31 cellular contexts compared by ENCODE assay signal in the genomic region with DNA sequence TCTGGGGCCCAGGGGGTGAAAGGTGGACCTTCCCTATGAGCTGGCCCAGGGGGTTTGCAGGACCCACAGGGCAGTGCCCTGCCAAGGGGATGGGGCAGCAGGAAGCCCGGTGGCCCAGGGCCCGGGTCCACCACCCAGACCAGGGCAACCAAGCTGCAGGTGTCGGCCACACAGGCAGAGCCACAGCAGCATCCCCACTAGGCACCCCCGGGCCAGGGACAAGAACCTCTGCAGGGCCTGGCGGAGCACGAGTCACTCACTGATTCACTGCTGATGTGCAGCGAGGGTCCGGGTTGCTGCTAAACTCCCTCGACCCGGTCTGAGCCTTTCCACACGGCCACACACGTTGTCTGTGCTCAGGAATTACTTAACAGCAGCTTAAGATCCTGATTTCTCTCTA. TPM values are rescaled to one million over a fixed set of nuclear protein-coding genes. Genes with fewer than 3 reads are reported as not detected.
DNase-seq lines count a peak whose midpoint lies in the region; ATAC-seq and TF ChIP-seq lines count a peak whose summit lies in the region.
"Had no signal": no experiment of that assay in that cellular context is flagged by ENCODE, and none has a peak within 500 bp of the region (broad histone marks: within the 10 kb centered on the region; RNA-seq: fewer than 3 reads in every experiment).

No MANE protein-coding gene starts in this region.

- H3K18ac ChIP-seq in neuronal stem cell (ENCODE audit: low read length), result no peak overlapping the region

- no peak overlapping the region for H2AK5ac ChIP-seq in neuronal stem cell (ENCODE audit: low read depth, low read length)

- H2BK120ac ChIP-seq in neuronal stem cell (ENCODE audit: low read depth, low read length), result no peak overlapping the region

- intact Hi-C loops in activated T-helper 1 cell treated with anti-CD3 and anti-CD28 coated beads, Interleukin-12 subunit alpha, Interleukin-12 subunit beta, Interleukin-2, Interleukin-4 antibody, amounts not matched to agents 30 ng/mL and 10 ng/mL and 1 ng/mL, durations not matched to agents 14 hours and 24 hours and 36 hours (cut with micrococcal nuclease), result no loop called here

- WGBS in neuronal stem cell (ENCODE audit: extremely low coverage in 2 of 2, insufficient read length in 2 of 2, insufficient replicate concordance in 1 of 2), 2 donors, result no CpG with 5 or more reads among the region's 12 CpGs

- no peak for TF ChIP-seq CTCF in HFFc6 (IDR thresholded peaks at IDR 0.05)

- H3K23ac ChIP-seq in neuronal stem cell (ENCODE audit: low read depth, low read length, poor library complexity), result no peak overlapping the region

- peaks cover 71 to 92% (median 86%) of the 10 kb centered on the region in 10 experiments for H3K4me1 ChIP-seq in BLaER1 treated with 17β-estradiol and CSF1 and Interleukin-3, amounts not matched to agents 10 nM and 100 nM
- H3K4me1 ChIP-seq in neuronal stem cell (ENCODE audit: control insufficient read depth in 2 of 2, insufficient read depth in 1 of 2, low read depth in 1 of 2, low read length in 2 of 2), result no peaks in the 10 kb centered on the region
- H3K4me1 ChIP-seq: Caco-2 had no signal

- peaks cover 61% of the 10 kb centered on the region for H3K79me1 ChIP-seq in neuronal stem cell (ENCODE audit: low read depth, low read length)

- H3K14ac ChIP-seq in neuronal stem cell (ENCODE audit: low read length), result no peak overlapping the region

- no peak overlapping the region for H2BK15ac ChIP-seq in neuronal stem cell (ENCODE audit: low read length)

- no peak overlapping the region for H3K4ac ChIP-seq in neuronal stem cell (ENCODE audit: low read length)

- no peaks in the 10 kb centered on the region for H3K27me3 Mint-ChIP-seq in HFFc6 (ENCODE audit: insufficient read depth)
- no peaks in the 10 kb centered on the region for H3K27me3 Mint-ChIP-seq in effector memory CD8-positive, alpha-beta T cell
- H3K27me3 Mint-ChIP-seq in activated T-helper 1 cell treated with anti-CD3 and anti-CD28 coated beads, Interleukin-12 subunit alpha, Interleukin-12 subunit beta, Interleukin-2, Interleukin-4 antibody, amounts not matched to agents 30 ng/mL and 10 ng/mL and 1 ng/mL, durations not matched to agents 14 hours and 24 hours and 36 hours (ENCODE audit: insufficient read depth), result no peaks in the 10 kb centered on the region
- H3K27me3 Mint-ChIP-seq in activated naive CD8-positive, alpha-beta T cell treated with anti-CD3 and anti-CD28 coated beads, Interleukin-2, amount 50 U/mL, for 24 hours, result no peaks in the 10 kb centered on the region
- H3K27me3 Mint-ChIP-seq: activated CD4-positive, alpha-beta T cell treated with anti-CD3 and anti-CD28 coated beads, Interleukin-2, amount 10 ng/mL, durations not matched to agents 7 days and 5 days had no signal

- H3K27ac ChIP-seq in BLaER1 treated with 17β-estradiol and CSF1 and Interleukin-3, amounts not matched to agents 10 nM and 100 nM, result peak overlapping the region in 1 of 11 experiments; percentile 25; a peak in 1 of 22 replicates
- H3K27ac ChIP-seq in neuronal stem cell (replicated peaks; ENCODE audit: low read length), result no peak overlapping the region
- H3K27ac ChIP-seq: hepatocyte, neutrophil, thoracic aorta had no signal

- peak overlapping the region; percentile 38; the same call in 1 of the 2 replicates for H3K27ac Mint-ChIP-seq in HFFc6
- H3K27ac Mint-ChIP-seq in effector memory CD8-positive, alpha-beta T cell, result peak overlapping the region; percentile 73 to 92
- no peak overlapping the region for H3K27ac Mint-ChIP-seq in activated T-helper 1 cell treated with anti-CD3 and anti-CD28 coated beads, Interleukin-12 subunit alpha, Interleukin-12 subunit beta, Interleukin-2, Interleukin-4 antibody, amounts not matched to agents 30 ng/mL and 10 ng/mL and 1 ng/mL, durations not matched to agents 14 hours and 24 hours and 36 hours
- H3K27ac Mint-ChIP-seq in activated naive CD8-positive, alpha-beta T cell treated with anti-CD3 and anti-CD28 coated beads, Interleukin-2, amount 50 U/mL, for 24 hours, result no peak overlapping the region
- H3K27ac Mint-ChIP-seq: activated CD4-positive, alpha-beta T cell treated with anti-CD3 and anti-CD28 coated beads, Interleukin-2, amount 10 ng/mL, durations not matched to agents 7 days and 5 days; activated naive CD4-positive, alpha-beta T cell treated with anti-CD3 and anti-CD28 coated beads for 36 hours; activated T-cell treated with anti-CD3 and anti-CD28 coated beads, Interleukin-2, amount 50 U/mL, for 72 hours had no signal

- peaks cover 8 to 64% (median 26%) of the 10 kb centered on the region in 11 experiments for H3K36me3 ChIP-seq in BLaER1 treated with 17β-estradiol and CSF1 and Interleukin-3, amounts not matched to agents 10 nM and 100 nM
- H3K36me3 ChIP-seq in neuronal stem cell (replicated peaks in 1 of 2; ENCODE audit: control insufficient read depth in 2 of 2, insufficient read depth in 2 of 2, low read length in 2 of 2), result peaks cover 11 to 81% of the 10 kb centered on the region in 2 donors

- no peak overlapping the region for H3K4me3 ChIP-seq in BLaER1 treated with 17β-estradiol and CSF1 and Interleukin-3, amounts not matched to agents 10 nM and 100 nM
- no peak overlapping the region for H3K4me3 ChIP-seq in neuronal stem cell (ENCODE audit: low read length in 2 of 2)
- H3K4me3 ChIP-seq: hepatocyte, thoracic aorta had no signal

- H2AFZ ChIP-seq in neuronal stem cell (ENCODE audit: low read length), result no peak overlapping the region
- H2AFZ ChIP-seq: hepatocyte had no signal

- no peak overlapping the region for H4K8ac ChIP-seq in neuronal stem cell (ENCODE audit: low read depth, low read length)

- DNase-seq in HFFc6 (no peak), neuronal stem cell (ENCODE audit: low spot score) (no peak), NCI-H510A (lab: John Stamatoyannopoulos, UW) (no peak)
- DNase-seq in effector memory CD8-positive, alpha-beta T cell, result no peak
- no peak for DNase-seq in activated T-helper 1 cell treated with anti-CD3 and anti-CD28 coated beads, Interleukin-12 subunit alpha, Interleukin-12 subunit beta, Interleukin-2, Interleukin-4 antibody, amounts not matched to agents 30 ng/mL and 10 ng/mL and 1 ng/mL, durations not matched to agents 14 hours and 24 hours and 36 hours (ENCODE audit: low spot score)
- no peak for DNase-seq in activated naive CD8-positive, alpha-beta T cell treated with anti-CD3 and anti-CD28 coated beads, Interleukin-2, amount 50 U/mL, for 24 hours
- DNase-seq: activated CD4-positive, alpha-beta T cell treated with anti-CD3 and anti-CD28 coated beads, Interleukin-2, amount 10 ng/mL, durations not matched to agents 7 days and 5 days; activated naive CD4-positive, alpha-beta T cell treated with anti-CD3 and anti-CD28 coated beads for 36 hours; activated T-cell treated with anti-CD3 and anti-CD28 coated beads, Interleukin-2, amount 50 U/mL, for 72 hours; amygdala; C1 segment of cervical spinal cord; Caco-2; effector CD8-positive, alpha-beta T cell; erythroblast; left cardiac atrium; mammary epithelial cell; NCI-H1105; NCI-H1930; NCI-H526; NK-92 treated with Interleukin-12 subunit alpha and Interleukin-12 subunit beta, amount 100 ng/mL, for 24 hours; SHP77; stimulated activated naive CD8-positive, alpha-beta T cell treated with anti-CD3 and anti-CD28 coated beads, Interleukin-15, Interleukin-2, amounts not matched to agents 100 U/mL and 50 U/mL, for 24 hours; T-helper 9 cell had no signal

- no peaks in the 10 kb centered on the region for H3K9me3 ChIP-seq in BLaER1 treated with 17β-estradiol and CSF1 and Interleukin-3, amounts not matched to agents 10 nM and 100 nM (replicated peaks in 1 of 11)
- no peaks in the 10 kb centered on the region for H3K9me3 ChIP-seq in neuronal stem cell (replicated peaks in 1 of 2; ENCODE audit: control insufficient read depth in 2 of 2, insufficient read depth in 1 of 2, low read depth in 1 of 2, low read length in 2 of 2)
- H3K9me3 ChIP-seq: Caco-2, neutrophil, thoracic aorta had no signal

- no peak overlapping the region for H2BK12ac ChIP-seq in neuronal stem cell (ENCODE audit: low read length)

- peaks cover under 1% of the 10 kb centered on the region; the same call in 1 of the 2 replicates for H3K36me3 Mint-ChIP-seq in HFFc6 (ENCODE audit: low read depth)
- H3K36me3 Mint-ChIP-seq in effector memory CD8-positive, alpha-beta T cell (ENCODE audit: insufficient read depth), result peaks cover 38% of the 10 kb centered on the region
- H3K36me3 Mint-ChIP-seq in activated T-helper 1 cell treated with anti-CD3 and anti-CD28 coated beads, Interleukin-12 subunit alpha, Interleukin-12 subunit beta, Interleukin-2, Interleukin-4 antibody, amounts not matched to agents 30 ng/mL and 10 ng/mL and 1 ng/mL, durations not matched to agents 14 hours and 24 hours and 36 hours (ENCODE audit: low read depth), result peaks cover 6% of the 10 kb centered on the region
- H3K36me3 Mint-ChIP-seq in activated naive CD8-positive, alpha-beta T cell treated with anti-CD3 and anti-CD28 coated beads, Interleukin-2, amount 50 U/mL, for 24 hours (ENCODE audit: low read depth), result no peaks in the 10 kb centered on the region

- no peak overlapping the region for H2BK5ac ChIP-seq in neuronal stem cell (ENCODE audit: low read length)

- H3K4me1 Mint-ChIP-seq in HFFc6 (ENCODE audit: low read depth), result peaks cover 27% of the 10 kb centered on the region
- H3K4me1 Mint-ChIP-seq in effector memory CD8-positive, alpha-beta T cell (ENCODE audit: low read depth in 2 of 2), result peaks cover 25 to 45% of the 10 kb centered on the region in 2 donors
- H3K4me1 Mint-ChIP-seq in activated T-helper 1 cell treated with anti-CD3 and anti-CD28 coated beads, Interleukin-12 subunit alpha, Interleukin-12 subunit beta, Interleukin-2, Interleukin-4 antibody, amounts not matched to agents 30 ng/mL and 10 ng/mL and 1 ng/mL, durations not matched to agents 14 hours and 24 hours and 36 hours (ENCODE audit: low read depth), result peaks cover 12% of the 10 kb centered on the region
- H3K4me1 Mint-ChIP-seq in activated naive CD8-positive, alpha-beta T cell treated with anti-CD3 and anti-CD28 coated beads, Interleukin-2, amount 50 U/mL, for 24 hours, result peaks cover 49% of the 10 kb centered on the region

- peak overlapping the region in 8 of 11 experiments; percentile 1 to 65 (median 41); a peak in 10 of 22 replicates for H3K9ac ChIP-seq in BLaER1 treated with 17β-estradiol and CSF1 and Interleukin-3, amounts not matched to agents 10 nM and 100 nM
- peak overlapping the region; percentile 53 for H3K9ac ChIP-seq in neuronal stem cell (ENCODE audit: low read depth, low read length, poor library complexity)

- H3K9me3 Mint-ChIP-seq in HFFc6, result no peaks in the 10 kb centered on the region
- H3K9me3 Mint-ChIP-seq in effector memory CD8-positive, alpha-beta T cell, result no peaks in the 10 kb centered on the region
- no peaks in the 10 kb centered on the region for H3K9me3 Mint-ChIP-seq in activated T-helper 1 cell treated with anti-CD3 and anti-CD28 coated beads, Interleukin-12 subunit alpha, Interleukin-12 subunit beta, Interleukin-2, Interleukin-4 antibody, amounts not matched to agents 30 ng/mL and 10 ng/mL and 1 ng/mL, durations not matched to agents 14 hours and 24 hours and 36 hours
- no peaks in the 10 kb centered on the region for H3K9me3 Mint-ChIP-seq in activated naive CD8-positive, alpha-beta T cell treated with anti-CD3 and anti-CD28 coated beads, Interleukin-2, amount 50 U/mL, for 24 hours
- H3K9me3 Mint-ChIP-seq: activated CD4-positive, alpha-beta T cell treated with anti-CD3 and anti-CD28 coated beads, Interleukin-2, amount 10 ng/mL, durations not matched to agents 7 days and 5 days; activated naive CD4-positive, alpha-beta T cell treated with anti-CD3 and anti-CD28 coated beads for 36 hours; activated T-cell treated with anti-CD3 and anti-CD28 coated beads, Interleukin-2, amount 50 U/mL, for 72 hours had no signal

- H3K4me2 ChIP-seq in BLaER1 treated with 17β-estradiol and CSF1 and Interleukin-3, amounts not matched to agents 10 nM and 100 nM, result peak overlapping the region; percentile 24 to 97 (median 84); a peak in 21 of 22 replicates
- no peak overlapping the region for H3K4me2 ChIP-seq in neuronal stem cell (ENCODE audit: insufficient read depth, low read length, poor library complexity, severe bottlenecking)
- H3K4me2 ChIP-seq: hepatocyte had no signal

- no peak overlapping the region for H4K91ac ChIP-seq in neuronal stem cell (ENCODE audit: low read depth, low read length, poor library complexity)

- ATAC-seq in effector memory CD8-positive, alpha-beta T cell (replicated peaks), result no peak
- no peak for ATAC-seq in activated naive CD8-positive, alpha-beta T cell treated with anti-CD3 and anti-CD28 coated beads, Interleukin-2, amount 50 U/mL, for 24 hours
- ATAC-seq in GM21528 (IDR thresholded peaks at IDR 0.05; ENCODE audit: low FRiP score, unreplicated experiment), result no peak
- ATAC-seq: activated T-cell treated with anti-CD3 and anti-CD28 coated beads, Interleukin-2, amount 50 U/mL, for 72 hours; left cardiac atrium; stimulated activated naive CD8-positive, alpha-beta T cell treated with anti-CD3 and anti-CD28 coated beads, Interleukin-15, Interleukin-2, amounts not matched to agents 100 U/mL and 50 U/mL, for 24 hours had no signal

- no peaks in the 10 kb centered on the region for H3K27me3 ChIP-seq in BLaER1 treated with 17β-estradiol and CSF1 and Interleukin-3, amounts not matched to agents 10 nM and 100 nM
- H3K27me3 ChIP-seq in neuronal stem cell (ENCODE audit: control insufficient read depth in 3 of 3, insufficient read depth in 3 of 3, low read depth in 1 of 3, low read length in 3 of 3), result no peaks in the 10 kb centered on the region
- H3K27me3 ChIP-seq: hepatocyte, neutrophil had no signal

- peaks cover 100% of the 10 kb centered on the region in 11 experiments for H4K20me1 ChIP-seq in BLaER1 treated with 17β-estradiol and CSF1 and Interleukin-3, amounts not matched to agents 10 nM and 100 nM

- H3K4me3 Mint-ChIP-seq in HFFc6, result no peak overlapping the region
- H3K4me3 Mint-ChIP-seq in effector memory CD8-positive, alpha-beta T cell, result peak overlapping the region in 1 of 2 donors; percentile 33
- H3K4me3 Mint-ChIP-seq in activated T-helper 1 cell treated with anti-CD3 and anti-CD28 coated beads, Interleukin-12 subunit alpha, Interleukin-12 subunit beta, Interleukin-2, Interleukin-4 antibody, amounts not matched to agents 30 ng/mL and 10 ng/mL and 1 ng/mL, durations not matched to agents 14 hours and 24 hours and 36 hours, result no peak overlapping the region
- H3K4me3 Mint-ChIP-seq in activated naive CD8-positive, alpha-beta T cell treated with anti-CD3 and anti-CD28 coated beads, Interleukin-2, amount 50 U/mL, for 24 hours, result no peak overlapping the region
- H3K4me3 Mint-ChIP-seq: activated CD4-positive, alpha-beta T cell treated with anti-CD3 and anti-CD28 coated beads, Interleukin-2, amount 10 ng/mL, durations not matched to agents 7 days and 5 days; activated naive CD4-positive, alpha-beta T cell treated with anti-CD3 and anti-CD28 coated beads for 36 hours; activated T-cell treated with anti-CD3 and anti-CD28 coated beads, Interleukin-2, amount 50 U/mL, for 72 hours had no signal

RNA-seq across cellular contexts. Expression of a gene that starts 8.8 kb away (rescaled TPM):
- total RNA-seq in HFFc6 (2021; fragmentation: NEBNext Ultra II Directional; extraction: Animal tissue kit (Norgen Biotek cat#: 25700)), result 10 to 100 TPM; 43.9 to 56.8 (median 46.0) TPM
- 41.4 TPM for polyA plus RNA-seq in neuronal stem cell (2013, experiment 1 of 2)
- polyA plus RNA-seq in neuronal stem cell (2013, experiment 2 of 2), result 37.0 TPM
- 41.1 and 45.3 TPM in 2 replicates for total RNA-seq in activated T-helper 1 cell treated with anti-CD3 and anti-CD28 coated beads, Interleukin-12 subunit alpha, Interleukin-12 subunit beta, Interleukin-2, Interleukin-4 antibody, amounts not matched to agents 30 ng/mL and 10 ng/mL and 1 ng/mL, durations not matched to agents 14 hours and 24 hours and 36 hours

RNA-seq across cellular contexts. Expression of a gene that starts 14.5 kb away (rescaled TPM):
- total RNA-seq in HFFc6 (2021; fragmentation: NEBNext Ultra II Directional; extraction: Animal tissue kit (Norgen Biotek cat#: 25700)), result 10 to 100 TPM; 14.3 to 20.4 (median 17.0) TPM
- 3.9 TPM for polyA plus RNA-seq in neuronal stem cell (2013, experiment 1 of 2)
- 3.7 TPM for polyA plus RNA-seq in neuronal stem cell (2013, experiment 2 of 2)
- 20.6 and 21.6 TPM in 2 replicates for total RNA-seq in activated T-helper 1 cell treated with anti-CD3 and anti-CD28 coated beads, Interleukin-12 subunit alpha, Interleukin-12 subunit beta, Interleukin-2, Interleukin-4 antibody, amounts not matched to agents 30 ng/mL and 10 ng/mL and 1 ng/mL, durations not matched to agents 14 hours and 24 hours and 36 hours

RNA-seq across cellular contexts. Expression of a gene that starts 24.0 kb away (rescaled TPM):
- total RNA-seq in HFFc6 (2021; fragmentation: NEBNext Ultra II Directional; extraction: Animal tissue kit (Norgen Biotek cat#: 25700)), result under 1 TPM in 5 of 6 experiments, not detected in 1; 0.25 to 0.51 (median 0.46) TPM
- polyA plus RNA-seq in neuronal stem cell (2013, experiment 1 of 2), result 0.07 TPM
- 0.07 TPM for polyA plus RNA-seq in neuronal stem cell (2013, experiment 2 of 2)
- 1.4 and 1.7 TPM in 2 replicates for total RNA-seq in activated T-helper 1 cell treated with anti-CD3 and anti-CD28 coated beads, Interleukin-12 subunit alpha, Interleukin-12 subunit beta, Interleukin-2, Interleukin-4 antibody, amounts not matched to agents 30 ng/mL and 10 ng/mL and 1 ng/mL, durations not matched to agents 14 hours and 24 hours and 36 hours
- total RNA-seq: bronchial epithelial cell, hepatocyte, M059J, pulmonary artery endothelial cell, thoracic aorta had no signal
- polyA plus RNA-seq: mammary epithelial cell had no signal

RNA-seq across cellular contexts. Expression of a gene that starts 31.7 kb away (rescaled TPM):
- not detected for total RNA-seq in HFFc6 (2021; fragmentation: NEBNext Ultra II Directional; extraction: Animal tissue kit (Norgen Biotek cat#: 25700))
- not detected for polyA plus RNA-seq in neuronal stem cell (2013, experiment 1 of 2)
- polyA plus RNA-seq in neuronal stem cell (2013, experiment 2 of 2), result not detected
- not detected in 2 replicates for total RNA-seq in activated T-helper 1 cell treated with anti-CD3 and anti-CD28 coated beads, Interleukin-12 subunit alpha, Interleukin-12 subunit beta, Interleukin-2, Interleukin-4 antibody, amounts not matched to agents 30 ng/mL and 10 ng/mL and 1 ng/mL, durations not matched to agents 14 hours and 24 hours and 36 hours
- total RNA-seq: activated CD4-positive, alpha-beta T cell treated with anti-CD3 and anti-CD28 coated beads, Interleukin-2, amount 10 ng/mL, durations not matched to agents 7 days and 5 days; activated naive CD4-positive, alpha-beta T cell treated with anti-CD3 and anti-CD28 coated beads for 36 hours; activated T-cell treated with anti-CD3 and anti-CD28 coated beads, Interleukin-2, amount 50 U/mL, for 72 hours; bronchial epithelial cell; Caco-2; hepatocyte; left cardiac atrium; M059J; pulmonary artery endothelial cell; thoracic aorta had no signal
- polyA plus RNA-seq: hepatocyte, mammary epithelial cell had no signal

RNA-seq across cellular contexts. Expression of a gene that starts 34.6 kb away (rescaled TPM):
- not detected for total RNA-seq in HFFc6 (2021; fragmentation: NEBNext Ultra II Directional; extraction: Animal tissue kit (Norgen Biotek cat#: 25700))
- 1.5 TPM for polyA plus RNA-seq in neuronal stem cell (2013, experiment 1 of 2)
- polyA plus RNA-seq in neuronal stem cell (2013, experiment 2 of 2), result 1.3 TPM
- not detected in 2 replicates for total RNA-seq in activated T-helper 1 cell treated with anti-CD3 and anti-CD28 coated beads, Interleukin-12 subunit alpha, Interleukin-12 subunit beta, Interleukin-2, Interleukin-4 antibody, amounts not matched to agents 30 ng/mL and 10 ng/mL and 1 ng/mL, durations not matched to agents 14 hours and 24 hours and 36 hours
- total RNA-seq: bronchial epithelial cell, left cardiac atrium, M059J, pulmonary artery endothelial cell, thoracic aorta had no signal

Comparison
In these comparisons a context has a peak if more than half of its experiments do, and no peak if none do; other contexts are left out.
1. H3K27ac Mint-ChIP-seq: peak in HFFc6 (single experiment) and effector memory CD8-positive, alpha-beta T cell (2 of 2); none in activated T-helper 1 cell treated with anti-CD3 and anti-CD28 coated beads, Interleukin-12 subunit alpha, Interleukin-12 subunit beta, Interleukin-2, Interleukin-4 antibody, amounts not matched to agents 30 ng/mL and 10 ng/mL and 1 ng/mL, durations not matched to agents 14 hours and 24 hours and 36 hours (single experiment) and activated naive CD8-positive, alpha-beta T cell treated with anti-CD3 and anti-CD28 coated beads, Interleukin-2, amount 50 U/mL, for 24 hours (single experiment).